Comparison of ENCODE assay signal across 11 cellular contexts in genomic region chr14:69673099-69673498, GRCh38.
DNase-seq lines count a peak whose midpoint lies in the region; ATAC-seq and TF ChIP-seq lines count a peak whose summit lies in the region.
"Had no signal": no experiment of that assay in that cellular context is flagged by ENCODE, and none has a peak within 500 bp of the region (broad histone marks: within the 10 kb centered on the region; RNA-seq: fewer than 3 reads in every experiment).

No MANE protein-coding gene starts in this region.

- no peaks in the 10 kb centered on the region for H3K36me3 ChIP-seq in SU-DHL-6 (ENCODE audit: low read length)
- H3K36me3 ChIP-seq in muscle layer of duodenum (ENCODE audit: control insufficient read depth in 1 of 2, insufficient read depth in 2 of 2, low read length in 2 of 2): no peaks in the 10 kb centered on the region

- peaks cover 4% of the 10 kb centered on the region for H3K36me3 Mint-ChIP-seq in Calu3 (ENCODE audit: insufficient read depth, unreplicated experiment)

- intact Hi-C loops in Calu3 (cut with micrococcal nuclease; ENCODE audit: unreplicated experiment): loop anchor here (5.0 kb wide), 1 partner anchor 34 kb away; no protein-coding TSS in a partner anchor

- H3K27me3 ChIP-seq in SU-DHL-6 (ENCODE audit: low read length) (no peaks in the 10 kb centered on the region), muscle layer of duodenum (ENCODE audit: low read depth, low read length) (no peaks in the 10 kb centered on the region), foreskin keratinocyte (no peaks in the 10 kb centered on the region)

- no TSS peak for BruUV-seq in Calu3 (replicated peaks; lab: Mats Ljungman, UMichigan)

- no peak overlapping the region for H3K4me3 ChIP-seq in SU-DHL-6 (ENCODE audit: insufficient read depth, low read length, poor library complexity, severe bottlenecking)
- no peak overlapping the region for H3K4me3 ChIP-seq in muscle layer of duodenum (ENCODE audit: low read depth in 1 of 2, low read length in 2 of 2)

- H3K4me2 ChIP-seq in SU-DHL-6 (ENCODE audit: low read depth, low read length, poor library complexity, severe bottlenecking): peak overlapping the region; percentile 27

- H3K27ac Mint-ChIP-seq in Calu3 (ENCODE audit: unreplicated experiment): peak overlapping the region; percentile 4

- H3K9ac ChIP-seq in SU-DHL-6 (ENCODE audit: low read length): peak overlapping the region; percentile 26; the same call in 1 of the 2 replicates

- H3K9me3 ChIP-seq in SU-DHL-6 (ENCODE audit: insufficient read depth, low read length) (no peaks in the 10 kb centered on the region), muscle layer of duodenum (ENCODE audit: control insufficient read depth in 1 of 2, low read length in 2 of 2) (no peaks in the 10 kb centered on the region)

- H3K4me3 Mint-ChIP-seq in Calu3 (ENCODE audit: low read depth, unreplicated experiment): peak overlapping the region; percentile 3

- H3K27ac ChIP-seq in SU-DHL-6 (ENCODE audit: low read depth, low read length) (peak overlapping the region; percentile 73), muscle layer of duodenum (ENCODE audit: low read length) (peak overlapping the region; percentile 33), foreskin keratinocyte (no peak overlapping the region)

- peaks cover 57% of the 10 kb centered on the region for H3K4me1 Mint-ChIP-seq in Calu3 (ENCODE audit: low read depth, unreplicated experiment)

- H2AFZ ChIP-seq in SU-DHL-6 (ENCODE audit: low read depth, low read length, severe bottlenecking): no peak overlapping the region

- H3K27me3 Mint-ChIP-seq in Calu3 (ENCODE audit: unreplicated experiment): no peaks in the 10 kb centered on the region

- DNase-seq in Calu3 (no peak), NCI-H748 (lab: John Stamatoyannopoulos, UW; ENCODE audit: unreplicated experiment) (no peak), foreskin keratinocyte (no peak), SKM-1 (lab: John Stamatoyannopoulos, UW; ENCODE audit: unreplicated experiment) (no peak)
- DNase-seq in effector CD4-positive, alpha-beta T cell: no peak
- DNase-seq: effector memory CD4-positive, alpha-beta T cell; mesenchymal stem cell; NCI-H748 treated with DMSO at 0.1 percent for 48 hours had no signal

- ATAC-seq in GM21447 (IDR thresholded peaks at IDR 0.05; ENCODE audit: unreplicated experiment) (peak; percentile 47), foreskin keratinocyte (no peak)

- H3K79me2 ChIP-seq in SU-DHL-6 (ENCODE audit: insufficient read depth, low read length): peaks cover 99% of the 10 kb centered on the region

- H4K20me1 ChIP-seq in SU-DHL-6 (ENCODE audit: low read depth, low read length): no peaks in the 10 kb centered on the region; the same call in 1 of the 2 replicates

- TF ChIP-seq CTCF in Calu3 (IDR thresholded peaks at IDR 0.05; ENCODE audit: unreplicated experiment): no peak
- TF ChIP-seq CTCF in SU-DHL-6 (IDR thresholded peaks at IDR 0.05; ENCODE audit: insufficient read depth, low read length, poor library complexity, severe bottlenecking): no peak
- TF ChIP-seq CTCF in foreskin keratinocyte (conservative IDR thresholded peaks at IDR 0.05): no peak

- H3K4me1 ChIP-seq in muscle layer of duodenum (ENCODE audit: control insufficient read depth in 1 of 2, insufficient read depth in 2 of 2, low read length in 2 of 2) (peaks cover 23 to 27% of the 10 kb centered on the region in 2 donors), foreskin keratinocyte (no peaks in the 10 kb centered on the region)

- CTCF ChIA-PET in Calu3 (lab: Charles Lee): interaction anchor here (0.9 to 1.5 kb wide), 5 partner anchors 8 to 58 kb away, joined by 3 to 5 read pairs (median 4); no protein-coding TSS in a partner anchor

- no peaks in the 10 kb centered on the region for H3K9me3 Mint-ChIP-seq in Calu3 (ENCODE audit: low read depth, unreplicated experiment)

- no peaks in the 10 kb centered on the region for H3K9me2 ChIP-seq in SU-DHL-6 (replicated peaks; ENCODE audit: insufficient read depth, low read length)

- peaks cover 16% of the 10 kb centered on the region for H3F3A ChIP-seq in SU-DHL-6 (ENCODE audit: insufficient read depth)
